ENCODE assay signal across 20 cellular contexts in genomic region chr14:56094063-56094462, GRCh38. TPM values are rescaled to one million over a fixed set of nuclear protein-coding genes. Genes with fewer than 3 reads are reported as not detected.
DNase-seq lines count a peak whose midpoint lies in the region; ATAC-seq and TF ChIP-seq lines count a peak whose summit lies in the region.
"Had no signal": no experiment of that assay in that cellular context is flagged by ENCODE, and none has a peak within 500 bp of the region (broad histone marks: within the 10 kb centered on the region; RNA-seq: fewer than 3 reads in every experiment).

No MANE protein-coding gene starts in this region.

- peaks cover 6% of the 10 kb centered on the region for H3K9me3 Mint-ChIP-seq in glutamatergic neuron (ENCODE audit: unreplicated experiment)
- H3K9me3 Mint-ChIP-seq in neural crest cell, result no peaks in the 10 kb centered on the region
- no peaks in the 10 kb centered on the region for H3K9me3 Mint-ChIP-seq in activated CD8-positive, alpha-beta T cell treated with anti-CD3 and anti-CD28 coated beads for 36 hours
- H3K9me3 Mint-ChIP-seq: IgD-negative memory B cell had no signal

- POLR2A ChIA-PET in activated CD8-positive, alpha-beta T cell treated with anti-CD3 and anti-CD28 coated beads for 36 hours (lab: Charles Lee), result no interaction called here

- H4K20me1 ChIP-seq in BLaER1 treated with 17β-estradiol and CSF1 and Interleukin-3, amounts not matched to agents 10 nM and 100 nM, result no peaks in the 10 kb centered on the region

- peak; percentile 66 for DNase-seq in NCI-H1048 (lab: John Stamatoyannopoulos, UW)
- DNase-seq in glutamatergic neuron, result no peak
- DNase-seq in neural crest cell (ENCODE audit: low read depth, low spot score), result no peak
- no peak for DNase-seq in posterior vena cava (ENCODE audit: low spot score)
- DNase-seq in LoVo (ENCODE audit: low spot score), result no peak
- no peak for DNase-seq in activated CD8-positive, alpha-beta T cell treated with anti-CD3 and anti-CD28 coated beads for 36 hours
- DNase-seq: DMS 273 treated with DMSO at 0.1 percent for 48 hours, GDM1, NCI-H1436, NCI-H2029 treated with DMSO at 0.1 percent for 48 hours, NCI-H2171 treated with DMSO at 0.1 percent for 48 hours, NCI-H446 treated with DMSO at 0.1 percent for 48 hours, NCI-H82 had no signal

- H3K4me3 ChIP-seq in BLaER1 treated with 17β-estradiol and CSF1 and Interleukin-3, amounts not matched to agents 10 nM and 100 nM, result no peak overlapping the region
- H3K4me3 ChIP-seq: GM12878 had no signal

- H3K27me3 ChIP-seq in BLaER1 treated with 17β-estradiol and CSF1 and Interleukin-3, amounts not matched to agents 10 nM and 100 nM, result no peaks in the 10 kb centered on the region

- H3K4me1 ChIP-seq in BLaER1 treated with 17β-estradiol and CSF1 and Interleukin-3, amounts not matched to agents 10 nM and 100 nM, result peaks cover 0 to 31% (median 14%) of the 10 kb centered on the region in 10 experiments; a peak in 12 of 20 replicates

- H3K4me3 Mint-ChIP-seq in glutamatergic neuron (ENCODE audit: unreplicated experiment), result peak overlapping the region; percentile 39
- no peak overlapping the region for H3K4me3 Mint-ChIP-seq in neural crest cell
- H3K4me3 Mint-ChIP-seq in activated CD8-positive, alpha-beta T cell treated with anti-CD3 and anti-CD28 coated beads for 36 hours, result no peak overlapping the region
- H3K4me3 Mint-ChIP-seq: IgD-negative memory B cell had no signal

- no peak for ATAC-seq in GM19035 (IDR thresholded peaks at IDR 0.05; ENCODE audit: unreplicated experiment)
- ATAC-seq in activated CD8-positive, alpha-beta T cell treated with anti-CD3 and anti-CD28 coated beads for 36 hours, result no peak
- ATAC-seq: GM12878, Panc1, Right ventricle myocardium inferior had no signal

- no peaks in the 10 kb centered on the region for H3K36me3 ChIP-seq in BLaER1 treated with 17β-estradiol and CSF1 and Interleukin-3, amounts not matched to agents 10 nM and 100 nM

- H3K4me1 Mint-ChIP-seq in glutamatergic neuron (ENCODE audit: low read depth, unreplicated experiment), result peaks cover 54% of the 10 kb centered on the region
- H3K4me1 Mint-ChIP-seq in neural crest cell, result peaks cover 21% of the 10 kb centered on the region
- H3K4me1 Mint-ChIP-seq in activated CD8-positive, alpha-beta T cell treated with anti-CD3 and anti-CD28 coated beads for 36 hours (ENCODE audit: low read depth), result no peaks in the 10 kb centered on the region
- H3K4me1 Mint-ChIP-seq: IgD-negative memory B cell had no signal

- peaks cover 2% of the 10 kb centered on the region for H3K27me3 Mint-ChIP-seq in glutamatergic neuron (ENCODE audit: unreplicated experiment)
- no peaks in the 10 kb centered on the region for H3K27me3 Mint-ChIP-seq in neural crest cell (ENCODE audit: low read depth)
- peaks cover 1% of the 10 kb centered on the region for H3K27me3 Mint-ChIP-seq in activated CD8-positive, alpha-beta T cell treated with anti-CD3 and anti-CD28 coated beads for 36 hours

- H3K9ac ChIP-seq in BLaER1 treated with 17β-estradiol and CSF1 and Interleukin-3, amounts not matched to agents 10 nM and 100 nM, result no peak overlapping the region

- H3K36me3 Mint-ChIP-seq in glutamatergic neuron (ENCODE audit: unreplicated experiment) (no peaks in the 10 kb centered on the region), neural crest cell (ENCODE audit: low read depth) (no peaks in the 10 kb centered on the region)
- H3K36me3 Mint-ChIP-seq in activated CD8-positive, alpha-beta T cell treated with anti-CD3 and anti-CD28 coated beads for 36 hours (ENCODE audit: low read depth), result no peaks in the 10 kb centered on the region

- CTCF ChIA-PET in activated CD8-positive, alpha-beta T cell treated with anti-CD3 and anti-CD28 coated beads for 36 hours (lab: Charles Lee), result interaction anchor here (0.6 to 1.2 kb wide), 3 partner anchors 8 to 261 kb away, joined by 3 to 4 read pairs (median 3); no protein-coding TSS in a partner anchor

- H3K27ac Mint-ChIP-seq in glutamatergic neuron (ENCODE audit: unreplicated experiment), result no peak overlapping the region
- H3K27ac Mint-ChIP-seq in neural crest cell (ENCODE audit: unreplicated experiment), result peak overlapping the region; percentile 58
- no peak overlapping the region for H3K27ac Mint-ChIP-seq in activated CD8-positive, alpha-beta T cell treated with anti-CD3 and anti-CD28 coated beads for 36 hours
- H3K27ac Mint-ChIP-seq: IgD-negative memory B cell had no signal

- intact Hi-C loops in posterior vena cava (cut with DNase I), result no loop called here
- intact Hi-C loops in activated CD8-positive, alpha-beta T cell treated with anti-CD3 and anti-CD28 coated beads for 36 hours (cut with micrococcal nuclease), result no loop called here

- H3K27ac ChIP-seq in BLaER1 treated with 17β-estradiol and CSF1 and Interleukin-3, amounts not matched to agents 10 nM and 100 nM, result peak overlapping the region in 7 of 11 experiments; percentile 1 to 81 (median 70); a peak in 7 of 22 replicates

- TF ChIP-seq CTCF in glutamatergic neuron (IDR thresholded peaks at IDR 0.05; ENCODE audit: partially characterized antibody, unreplicated experiment) (no peak), neural crest cell (conservative IDR thresholded peaks at IDR 0.05) (no peak)
- no peak for TF ChIP-seq CTCF in activated CD8-positive, alpha-beta T cell treated with anti-CD3 and anti-CD28 coated beads for 36 hours (IDR thresholded peaks at IDR 0.05)

- H3K4me2 ChIP-seq in BLaER1 treated with 17β-estradiol and CSF1 and Interleukin-3, amounts not matched to agents 10 nM and 100 nM, result peak overlapping the region in 6 of 11 experiments; percentile 9 to 59 (median 49); a peak in 9 of 22 replicates

- peaks cover 0 to 39% (median 15%) of the 10 kb centered on the region in 11 experiments; a peak in 16 of 22 replicates for H3K9me3 ChIP-seq in BLaER1 treated with 17β-estradiol and CSF1 and Interleukin-3, amounts not matched to agents 10 nM and 100 nM (replicated peaks in 1 of 11)

RNA-seq across cellular contexts. Expression of gene PELI2, which starts 24.1 kb away (rescaled TPM):
- total RNA-seq in glutamatergic neuron (ENCODE audit: unreplicated experiment) (158 TPM), neural crest cell (16.2 and 19.3 TPM in 2 replicates), posterior vena cava (10 to 100 TPM; 16.0 to 17.5 TPM)
- total RNA-seq in activated CD8-positive, alpha-beta T cell treated with anti-CD3 and anti-CD28 coated beads for 36 hours, result 1 to 10 TPM; 2.7 to 3.4 TPM
- total RNA-seq: A172 had no signal
